8 cellular contexts compared by ENCODE assay signal in genomic region chr5:131747180-131748105, GRCh38. TPM values are rescaled to one million over a fixed set of nuclear protein-coding genes. Genes with fewer than 3 reads are reported as not detected.
A peak's percentile ranks its signal among the peaks of the same experiment; 100 is the strongest.
DNase-seq lines count a peak whose midpoint lies in the region; ATAC-seq and TF ChIP-seq lines count a peak whose summit lies in the region.

No MANE protein-coding gene starts in this region.

- no peak for DNase-seq in CD8-positive, alpha-beta T cell
- DNase-seq in chondrocyte (ENCODE audit: low spot score) = no peak
- no peak for DNase-seq in G401 (ENCODE audit: low spot score)
- DNase-seq in DMS79 (lab: John Stamatoyannopoulos, UW) = no peak
- DNase-seq in omental fat pad (ENCODE audit: low spot score) = no peak
- no peak for DNase-seq in uterus

- no peaks in the 10 kb centered on the region for H3K9me3 ChIP-seq in CD8-positive, alpha-beta T cell (ENCODE audit: low read length)
- no peaks in the 10 kb centered on the region for H3K9me3 ChIP-seq in uterus

- no peaks in the 10 kb centered on the region for H3K27me3 ChIP-seq in CD8-positive, alpha-beta T cell (ENCODE audit: insufficient read depth, low read length)
- H3K27me3 ChIP-seq in KMS-11 (ENCODE audit: insufficient read depth, low read depth) = no peaks in the 10 kb centered on the region
- H3K27me3 ChIP-seq in uterus = no peaks in the 10 kb centered on the region

- H3K36me3 ChIP-seq in CD8-positive, alpha-beta T cell (ENCODE audit: insufficient read depth, low read length) = no peaks in the 10 kb centered on the region
- no peaks in the 10 kb centered on the region for H3K36me3 ChIP-seq in KMS-11 (ENCODE audit: insufficient read depth)
- H3K36me3 ChIP-seq in uterus = no peaks in the 10 kb centered on the region

- in situ Hi-C loops in G401 (cut with HindIII; ENCODE audit: low sequenced_read_pairs) = no loop called here

- CTCF ChIA-PET in CD8-positive, alpha-beta T cell (lab: Charles Lee) = no interaction called here

- peak overlapping the region; percentile 47 for H3K4me3 Mint-ChIP-seq in CD8-positive, alpha-beta T cell
- no peak overlapping the region for H3K4me3 Mint-ChIP-seq in chondrocyte (ENCODE audit: unreplicated experiment)

- no peaks in the 10 kb centered on the region for H3K27me3 Mint-ChIP-seq in CD8-positive, alpha-beta T cell (ENCODE audit: low read depth)
- H3K27me3 Mint-ChIP-seq in chondrocyte (ENCODE audit: low read depth) = no peaks in the 10 kb centered on the region

- peaks cover 17% of the 10 kb centered on the region for H3K4me1 ChIP-seq in CD8-positive, alpha-beta T cell (ENCODE audit: insufficient read depth, low read length)
- H3K4me1 ChIP-seq in KMS-11 (ENCODE audit: low read depth, poor library complexity, severe bottlenecking) (peaks cover 35% of the 10 kb centered on the region), uterus (no peaks in the 10 kb centered on the region)

- TF ChIP-seq CTCF in CD8-positive, alpha-beta T cell (IDR thresholded peaks at IDR 0.05) = no peak
- TF ChIP-seq CTCF in KMS-11 (conservative IDR thresholded peaks at IDR 0.05; ENCODE audit: low read depth, low read length) (no peak), chondrocyte (IDR thresholded peaks at IDR 0.05) (no peak), omental fat pad (IDR thresholded peaks at IDR 0.05) (no peak), uterus (IDR thresholded peaks at IDR 0.05) (no peak)

- peak overlapping the region; percentile 52; the same call in 1 of the 2 replicates for H3K9ac ChIP-seq in KMS-11

- H3K27ac Mint-ChIP-seq in CD8-positive, alpha-beta T cell = peak overlapping the region; percentile 89
- H3K27ac Mint-ChIP-seq in chondrocyte (ENCODE audit: unreplicated experiment) = peak overlapping the region; percentile 76

- TF ChIP-seq POLR2A in uterus (IDR thresholded peaks at IDR 0.05) = no peak

- H3K79me2 ChIP-seq in KMS-11 (ENCODE audit: insufficient read depth, low read depth) = peaks cover 47% of the 10 kb centered on the region

- H3K4me1 Mint-ChIP-seq in CD8-positive, alpha-beta T cell (ENCODE audit: low read depth) = peaks cover 43% of the 10 kb centered on the region
- peaks cover 53% of the 10 kb centered on the region for H3K4me1 Mint-ChIP-seq in chondrocyte (ENCODE audit: low read depth)

- no peak overlapping the region for H2AFZ ChIP-seq in KMS-11 (ENCODE audit: low read depth)

- intact Hi-C loops in CD8-positive, alpha-beta T cell (cut with DNase I, micrococcal nuclease) = loop anchor here (2.0 to 5.0 kb wide), 3 partner anchors 47 to 160 kb away; partner anchors contain the start of gene FNIP1 (in 1 of the 2)
- intact Hi-C loops in uterus (cut with DNase I; ENCODE audit: low total_unique reads) = no loop called here

- H4K20me1 ChIP-seq in KMS-11 (ENCODE audit: insufficient read depth) = no peaks in the 10 kb centered on the region

- peak overlapping the region; percentile 44 for H3K27ac ChIP-seq in CD8-positive, alpha-beta T cell (ENCODE audit: low read depth, low read length)
- peak overlapping the region; percentile 91 for H3K27ac ChIP-seq in KMS-11
- no peak overlapping the region for H3K27ac ChIP-seq in uterus

- ATAC-seq in CD8-positive, alpha-beta T cell = peak; percentile 81
- ATAC-seq in GM21447 (IDR thresholded peaks at IDR 0.05; ENCODE audit: unreplicated experiment) (peak; percentile 89), omental fat pad (ENCODE audit: low FRiP score) (no peak)

- no peak overlapping the region for H3K4me3 ChIP-seq in CD8-positive, alpha-beta T cell (ENCODE audit: low read depth, low read length)
- no peak overlapping the region for H3K4me3 ChIP-seq in KMS-11 (IDR thresholded peaks at IDR 0.05; ENCODE audit: insufficient read depth, low read depth, low read length)
- no peak overlapping the region for H3K4me3 ChIP-seq in uterus

- peaks cover 2% of the 10 kb centered on the region for H3K9me3 Mint-ChIP-seq in CD8-positive, alpha-beta T cell
- no peaks in the 10 kb centered on the region for H3K9me3 Mint-ChIP-seq in chondrocyte (ENCODE audit: low read depth)

- peak overlapping the region; percentile 95 for H3K4me2 ChIP-seq in KMS-11

- H3K36me3 Mint-ChIP-seq in CD8-positive, alpha-beta T cell = peaks cover 25% of the 10 kb centered on the region
- peaks cover 13% of the 10 kb centered on the region for H3K36me3 Mint-ChIP-seq in chondrocyte (ENCODE audit: low read depth)

- POLR2A ChIA-PET in CD8-positive, alpha-beta T cell (lab: Charles Lee) = no interaction called here

RNA-seq across cellular contexts. Expression of gene FNIP1, which starts 49.4 kb away (rescaled TPM):
- 10 to 100 TPM; 29.4 to 29.7 TPM for total RNA-seq in CD8-positive, alpha-beta T cell
- 26.4 to 40.6 TPM (median 38.4 TPM) in 3 replicates for total RNA-seq in chondrocyte
- 16.4 and 26.4 TPM in 2 replicates for total RNA-seq in G401 (2014; rRNA removed; shearing (Covaris generic))
- total RNA-seq in omental fat pad = 10 to 100 TPM; 50.2 to 64.1 (median 52.1) TPM
- 10 to 100 TPM; 32.4 to 89.6 (median 61.0) TPM for total RNA-seq in uterus

Comparison
In these comparisons a context has a peak if more than half of its experiments do, and no peak if none do; other contexts are left out.
1. H3K27ac ChIP-seq: peak in CD8-positive, alpha-beta T cell (single experiment) and KMS-11 (single experiment); none in uterus (0 of 2).